ENCODE assay signal across 26 cellular contexts in genomic region chr5:68489556-68489955, GRCh38.
"Had no signal": no experiment of that assay in that cellular context is flagged by ENCODE, and none has a peak within 500 bp of the region (broad histone marks: within the 10 kb centered on the region; RNA-seq: fewer than 3 reads in every experiment).

No MANE protein-coding gene starts in this region.

- H3K9me3 ChIP-seq: neutrophil, pancreas, testis, upper lobe of right lung, uterus had no signal

- DNase-seq: cerebellar nuclear complex; cortex of kidney; effector CD4-positive, alpha-beta T cell; endodermal cell; foreskin fibroblast; gastrocnemius medialis; naive B cell; pancreas; right cardiac atrium; sigmoid colon; small intestine; stimulated activated CD4-positive, alpha-beta T cell treated with anti-CD3 and anti-CD28 coated beads, Interleukin-12 subunit alpha, Interleukin-12 subunit beta, amount 100 ng/mL, for 4 hours; stimulated activated CD4-positive, alpha-beta T cell treated with anti-CD3 and anti-CD28 coated beads, Interleukin-1b, Interleukin-23, amount 100 ng/mL, for 48 hours; stimulated activated CD4-positive, alpha-beta T cell treated with anti-CD3 and anti-CD28 coated beads, Interleukin-4, amount 100 ng/mL, for 1 hour; stimulated activated CD8-positive, alpha-beta memory T cell treated with anti-CD3 and anti-CD28 coated beads, Interleukin-4, amount 100 ng/mL, for 48 hours; stimulated activated naive CD4-positive, alpha-beta T cell treated with Interleukin-2 at 50 U/mL for 16 hours; stomach; testis; transverse colon; upper lobe of right lung; uterus had no signal

- ATAC-seq: esophagus mucosa; gastrocnemius medialis; natural killer cell treated with Interleukin-12 subunit alpha and Interleukin-12 subunit beta and Interleukin-15 and Interleukin-18, amount 100 ng/mL, for 72 hours; pancreas; right cardiac atrium; upper lobe of right lung had no signal

- H3K27me3 ChIP-seq: gastrocnemius medialis, neutrophil, pancreas, sigmoid colon, stomach, testis, transverse colon, upper lobe of right lung, uterus had no signal

- H3K36me3 ChIP-seq: gastrocnemius medialis, neutrophil, pancreas, sigmoid colon, stomach, transverse colon, upper lobe of right lung, uterus had no signal

- H3K4me3 ChIP-seq: gastrocnemius medialis, lung, pancreas, sigmoid colon, stomach, testis, transverse colon, upper lobe of right lung, uterus had no signal

- H3K4me1 ChIP-seq: gastrocnemius medialis, pancreas, sigmoid colon, stomach, testis, transverse colon, upper lobe of right lung, uterus had no signal

- H3K27ac ChIP-seq: epithelial cell of prostate, gastrocnemius medialis, neutrophil, pancreas, sigmoid colon, stomach, testis, transverse colon, upper lobe of right lung, uterus had no signal
